ENCODE assay signal across 1 cellular context in genomic region chr17:80491478-80492342, GRCh38.
TF ChIP-seq lines count a peak whose summit lies in the region.

No MANE protein-coding gene starts in this region.

TF ChIP-seq in K562, 482 proteins besides CTCF, POLR2A, EP300 and RAD21 (continued from another document):
- TF ChIP-seq MED1 (CRISPR knock-in tag; IDR thresholded peaks at IDR 0.05; ENCODE audit: borderline replicate concordance): no peak
- TF ChIP-seq NCOA2 (IDR thresholded peaks at IDR 0.05; ENCODE audit: partially characterized antibody in 2 of 2): no peak
- TF ChIP-seq POLR2B (IDR thresholded peaks at IDR 0.05; ENCODE audit: low read depth, partially characterized antibody): no peak
